29 cellular contexts compared by ENCODE assay signal in the genomic region with DNA sequence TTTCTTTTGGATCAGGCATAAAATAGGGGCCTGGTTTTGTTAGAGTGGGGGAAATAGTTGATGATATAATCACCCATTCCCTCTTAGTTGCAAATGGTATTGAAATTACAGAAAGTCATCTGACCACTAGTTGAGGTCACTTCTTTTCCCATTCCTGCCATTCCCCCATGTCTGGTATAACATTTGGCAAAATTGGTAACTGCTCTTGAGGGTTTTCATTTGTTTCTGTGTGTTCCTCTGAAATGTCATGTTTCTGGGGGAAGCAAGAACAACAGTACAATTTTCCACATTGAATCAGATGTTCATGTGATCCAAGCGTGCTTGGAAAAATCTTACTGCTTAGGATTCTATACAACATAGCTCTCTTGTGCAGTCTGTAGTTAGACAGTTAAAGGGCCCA. TPM values are rescaled to one million over a fixed set of nuclear protein-coding genes. Genes with fewer than 3 reads are reported as not detected.
A peak's percentile ranks its signal among the peaks of the same experiment; 100 is the strongest.
DNase-seq lines count a peak whose midpoint lies in the region; ATAC-seq and TF ChIP-seq lines count a peak whose summit lies in the region.
"Had no signal": no experiment of that assay in that cellular context is flagged by ENCODE, and none has a peak within 500 bp of the region (broad histone marks: within the 10 kb centered on the region; RNA-seq: fewer than 3 reads in every experiment).

No MANE protein-coding gene starts in this region.

- H3K23ac ChIP-seq in trophoblast cell (ENCODE audit: low read length) = no peak overlapping the region

- no peak overlapping the region for H2AFZ ChIP-seq in Loucy (ENCODE audit: low read length)
- H2AFZ ChIP-seq in trophoblast cell (ENCODE audit: insufficient read depth, low read length, poor library complexity) = no peak overlapping the region
- H2AFZ ChIP-seq: PC-9 had no signal

- no peak overlapping the region for H2BK12ac ChIP-seq in trophoblast cell (ENCODE audit: low read length)

- no peaks in the 10 kb centered on the region for H3K36me3 Mint-ChIP-seq in chondrocyte (ENCODE audit: low read depth)

- no peak overlapping the region for H3K4ac ChIP-seq in trophoblast cell (ENCODE audit: low read depth, low read length)

- peaks cover 24% of the 10 kb centered on the region for H3K4me1 Mint-ChIP-seq in chondrocyte (ENCODE audit: low read depth)
- H3K4me1 Mint-ChIP-seq: activated CD4-positive, alpha-beta memory T cell treated with anti-CD3 and anti-CD28 coated beads, Interleukin-2, amount 10 ng/mL, durations not matched to agents 7 days and 5 days; immature natural killer cell had no signal

- no peak overlapping the region for H3K18ac ChIP-seq in trophoblast cell (ENCODE audit: low read length)

- DNase-seq in ELR (ENCODE audit: low read depth) = peak; percentile 32
- no peak for DNase-seq in chondrocyte (ENCODE audit: low spot score)
- DNase-seq in trophoblast cell = no peak
- DNase-seq in posterior cingulate gyrus = no peak
- no peak for DNase-seq in SKM-1 (lab: John Stamatoyannopoulos, UW; ENCODE audit: unreplicated experiment)
- DNase-seq: activated CD4-positive, alpha-beta memory T cell treated with anti-CD3 and anti-CD28 coated beads, Interleukin-2, amount 10 ng/mL, durations not matched to agents 7 days and 5 days; activated CD4-positive, alpha-beta T cell treated with anti-CD3 and anti-CD28 coated beads for 1 hour; activated CD8-positive, alpha-beta memory T cell treated with anti-CD3 and anti-CD28 coated beads, Interleukin-2, amount 50 U/mL, for 48 hours; activated naive CD4-positive, alpha-beta T cell treated with anti-CD3 and anti-CD28 coated beads, Interleukin-2, amount 50 U/mL, for 16 hours; DMS53; dorsolateral prefrontal cortex; GDM1; immature natural killer cell; KG1; left lung; NCI-H1417; NCI-H2029 treated with DMSO at 0.1 percent for 48 hours; NCI-H69; PC-9; sigmoid colon; stimulated activated CD4-positive, alpha-beta T cell treated with anti-CD3 and anti-CD28 coated beads, Interleukin-4, amount 100 ng/mL, for 24 hours; upper lobe of right lung had no signal

- peaks cover 16% of the 10 kb centered on the region for H3K79me1 ChIP-seq in trophoblast cell (ENCODE audit: low read length)

- H3K4me1 ChIP-seq in Loucy (ENCODE audit: insufficient read depth, low read length, poor library complexity, severe bottlenecking) (peaks cover 60% of the 10 kb centered on the region), trophoblast cell (ENCODE audit: control insufficient read depth in 1 of 2, insufficient read depth in 2 of 2, low read length in 2 of 2) (peaks cover 5% of the 10 kb centered on the region in 2 experiments)
- H3K4me1 ChIP-seq: left lung, sigmoid colon, upper lobe of right lung had no signal

- H3K4me2 ChIP-seq in Loucy (ENCODE audit: low read depth, low read length, poor library complexity, severe bottlenecking) (peak overlapping the region; percentile 25), trophoblast cell (ENCODE audit: low read length) (no peak overlapping the region)
- H3K4me2 ChIP-seq: BLaER1 treated with 17β-estradiol and CSF1 and Interleukin-3, amounts not matched to agents 10 nM and 100 nM; PC-9 had no signal

- H2BK120ac ChIP-seq in trophoblast cell (ENCODE audit: insufficient read depth, low read length, poor library complexity) = no peak overlapping the region

- WGBS in trophoblast cell (ENCODE audit: extremely low coverage, insufficient coverage, insufficient read length) = no CpG with 5 or more reads among the region's 1 CpG

- no peak overlapping the region for H4K91ac ChIP-seq in trophoblast cell (ENCODE audit: low read depth, low read length)

- intact Hi-C loops in posterior cingulate gyrus (cut with DNase I) = no loop called here

- H2AK5ac ChIP-seq in trophoblast cell (ENCODE audit: low read length) = no peak overlapping the region

- H4K12ac ChIP-seq in trophoblast cell (ENCODE audit: low read depth, low read length) = no peak overlapping the region

- no peak for ATAC-seq in HG02973 (IDR thresholded peaks at IDR 0.05; ENCODE audit: unreplicated experiment)
- ATAC-seq in GM21390 (IDR thresholded peaks at IDR 0.05; ENCODE audit: unreplicated experiment) = no peak
- ATAC-seq: left lung, Right ventricle myocardium inferior, upper lobe of right lung had no signal

- H3F3A ChIP-seq in Loucy (ENCODE audit: low read depth) = no peaks in the 10 kb centered on the region

- no peak overlapping the region for H4K8ac ChIP-seq in trophoblast cell (ENCODE audit: low read depth, low read length)

- peak overlapping the region; percentile 36 for H2BK5ac ChIP-seq in trophoblast cell (ENCODE audit: low read depth, low read length, poor library complexity)

- H4K20me1 ChIP-seq in Loucy (ENCODE audit: insufficient read depth, low read length, poor library complexity, severe bottlenecking) = no peaks in the 10 kb centered on the region
- H4K20me1 ChIP-seq: BLaER1 treated with 17β-estradiol and CSF1 and Interleukin-3, amounts not matched to agents 10 nM and 100 nM had no signal

- no peak overlapping the region for H3K14ac ChIP-seq in trophoblast cell (ENCODE audit: low read length)

- peaks cover 10% of the 10 kb centered on the region for H3K79me2 ChIP-seq in Loucy (ENCODE audit: insufficient read depth, low read length)
- H3K79me2 ChIP-seq in trophoblast cell (ENCODE audit: control insufficient read depth, insufficient read depth, low read length, poor library complexity) = peaks cover 2% of the 10 kb centered on the region

- H3K9me2 ChIP-seq in Loucy (replicated peaks; ENCODE audit: low read depth, low read length) = no peaks in the 10 kb centered on the region

- H3K27ac Mint-ChIP-seq in chondrocyte (ENCODE audit: unreplicated experiment) = peak overlapping the region; percentile 41
- H3K27ac Mint-ChIP-seq: activated CD4-positive, alpha-beta memory T cell treated with anti-CD3 and anti-CD28 coated beads, Interleukin-2, amount 10 ng/mL, durations not matched to agents 7 days and 5 days; immature natural killer cell; progenitor cell of endocrine pancreas; T-helper 2 cell treated with Interferon-gamma antibody and Interleukin-4, amounts not matched to agents 5 μg/mL and 100 μg/mL, for 36 hours had no signal

- H3K4me3 ChIP-seq in Loucy (ENCODE audit: low read length, poor library complexity, severe bottlenecking) = no peak overlapping the region
- no peak overlapping the region for H3K4me3 ChIP-seq in trophoblast cell (ENCODE audit: low read depth, low read length)
- H3K4me3 ChIP-seq: BLaER1 treated with 17β-estradiol and CSF1 and Interleukin-3, amounts not matched to agents 10 nM and 100 nM; dorsolateral prefrontal cortex; left lung; PC-9; sigmoid colon; upper lobe of right lung had no signal

- H3K4me3 Mint-ChIP-seq in chondrocyte (ENCODE audit: unreplicated experiment) = no peak overlapping the region
- H3K4me3 Mint-ChIP-seq: activated CD4-positive, alpha-beta memory T cell treated with anti-CD3 and anti-CD28 coated beads, Interleukin-2, amount 10 ng/mL, durations not matched to agents 7 days and 5 days; immature natural killer cell; T-helper 2 cell treated with Interferon-gamma antibody and Interleukin-4, amounts not matched to agents 5 μg/mL and 100 μg/mL, for 36 hours had no signal

- TF ChIP-seq CTCF in Loucy (conservative IDR thresholded peaks at IDR 0.05; ENCODE audit: low read length) (no peak), chondrocyte (IDR thresholded peaks at IDR 0.05) (no peak)

- no peaks in the 10 kb centered on the region for H3K27me3 Mint-ChIP-seq in chondrocyte (ENCODE audit: low read depth)
- H3K27me3 Mint-ChIP-seq: activated CD4-positive, alpha-beta memory T cell treated with anti-CD3 and anti-CD28 coated beads, Interleukin-2, amount 10 ng/mL, durations not matched to agents 7 days and 5 days; progenitor cell of endocrine pancreas had no signal

- H3K36me3 ChIP-seq in Loucy (ENCODE audit: insufficient read depth, low read length) (no peaks in the 10 kb centered on the region), trophoblast cell (ENCODE audit: control insufficient read depth in 1 of 2, insufficient read depth in 2 of 2, low read length in 2 of 2) (peaks cover 0 to 2% of the 10 kb centered on the region in 2 experiments)
- H3K36me3 ChIP-seq: BLaER1 treated with 17β-estradiol and CSF1 and Interleukin-3, amounts not matched to agents 10 nM and 100 nM; left lung; sigmoid colon; upper lobe of right lung had no signal

- peaks cover 4% of the 10 kb centered on the region for H3K9me3 Mint-ChIP-seq in chondrocyte (ENCODE audit: low read depth)
- H3K9me3 Mint-ChIP-seq: immature natural killer cell; T-helper 2 cell treated with Interferon-gamma antibody and Interleukin-4, amounts not matched to agents 5 μg/mL and 100 μg/mL, for 36 hours had no signal

- H3K9me3 ChIP-seq in Loucy (ENCODE audit: insufficient read depth, low read depth, low read length) (no peaks in the 10 kb centered on the region), trophoblast cell (ENCODE audit: insufficient read depth, low read depth, low read length) (no peaks in the 10 kb centered on the region)
- H3K9me3 ChIP-seq: BLaER1 treated with 17β-estradiol and CSF1 and Interleukin-3, amounts not matched to agents 10 nM and 100 nM; left lung; sigmoid colon; upper lobe of right lung had no signal

- H3K27me3 ChIP-seq in Loucy (ENCODE audit: insufficient read depth, low read length, poor library complexity, severe bottlenecking) = no peaks in the 10 kb centered on the region
- no peaks in the 10 kb centered on the region for H3K27me3 ChIP-seq in trophoblast cell (ENCODE audit: insufficient read depth, low read length)
- H3K27me3 ChIP-seq: BLaER1 treated with 17β-estradiol and CSF1 and Interleukin-3, amounts not matched to agents 10 nM and 100 nM; dorsolateral prefrontal cortex; left lung; sigmoid colon; upper lobe of right lung had no signal

- H3K9ac ChIP-seq in Loucy (ENCODE audit: low read depth, low read length, poor library complexity, severe bottlenecking) = no peak overlapping the region
- no peak overlapping the region for H3K9ac ChIP-seq in trophoblast cell (ENCODE audit: low read length)
- H3K9ac ChIP-seq: BLaER1 treated with 17β-estradiol and CSF1 and Interleukin-3, amounts not matched to agents 10 nM and 100 nM had no signal

- H3K27ac ChIP-seq in trophoblast cell (ENCODE audit: low read depth, low read length) = no peak overlapping the region
- H3K27ac ChIP-seq: BLaER1 treated with 17β-estradiol and CSF1 and Interleukin-3, amounts not matched to agents 10 nM and 100 nM; left lung; PC-9; sigmoid colon; upper lobe of right lung had no signal

RNA-seq across cellular contexts. Expression of gene AIG1, which starts 7.3 kb away (rescaled TPM):
- 29.5 to 42.0 TPM (median 32.2 TPM) in 3 replicates for total RNA-seq in chondrocyte
- 57.5 and 61.3 TPM in 2 replicates for polyA plus RNA-seq in trophoblast cell (2013)
